1 cellular context compared by ENCODE assay signal in the genomic region with DNA sequence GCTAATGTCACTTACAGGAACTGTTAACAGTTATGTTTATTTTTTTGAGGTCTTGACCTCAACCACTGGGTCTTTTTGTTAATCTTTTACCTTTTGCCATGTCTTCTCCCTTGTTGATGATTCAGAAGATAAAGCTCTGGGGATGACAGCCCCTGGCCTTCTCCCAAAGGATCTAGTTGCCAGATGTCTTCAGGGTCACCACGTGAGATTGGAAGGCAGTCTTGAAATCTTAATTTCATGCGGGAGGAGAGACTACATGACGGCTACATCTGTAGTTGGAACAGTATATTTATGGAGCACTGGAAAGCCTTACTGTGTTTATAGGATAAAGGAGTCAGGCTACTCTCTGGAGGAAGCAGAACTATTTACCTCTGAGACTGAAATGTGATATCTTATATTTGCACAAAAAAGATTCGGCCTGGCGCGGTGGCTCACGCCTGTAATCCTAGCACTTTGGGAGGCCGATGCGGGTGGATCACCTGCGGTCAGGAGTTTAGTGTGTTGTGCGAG.
TF ChIP-seq lines count a peak whose summit lies in the region.

No MANE protein-coding gene starts in this region.

TF ChIP-seq in GM23338, 12 proteins besides CTCF, POLR2A, EP300 and RAD21 (continued from another document):
- no peak for TF ChIP-seq ZNF114 (CRISPR knock-in tag; IDR thresholded peaks at IDR 0.05)
- TF ChIP-seq STAT1 (IDR thresholded peaks at IDR 0.05; ENCODE audit: unreplicated experiment), result no peak
- TF ChIP-seq ZNF331 (CRISPR knock-in tag; IDR thresholded peaks at IDR 0.05; ENCODE audit: low read depth), result no peak
